Comparison of ENCODE assay signal across 11 cellular contexts in genomic region chr5:16741007-16741406, GRCh38.
DNase-seq lines count a peak whose midpoint lies in the region; ATAC-seq and TF ChIP-seq lines count a peak whose summit lies in the region.
"Had no signal": no experiment of that assay in that cellular context is flagged by ENCODE, and none has a peak within 500 bp of the region (broad histone marks: within the 10 kb centered on the region; RNA-seq: fewer than 3 reads in every experiment).

No MANE protein-coding gene starts in this region.

- H3K36me3 Mint-ChIP-seq in neural progenitor cell, result peaks cover 4% of the 10 kb centered on the region
- H3K36me3 Mint-ChIP-seq in activated T-helper 17 cell treated with anti-CD3 and anti-CD28 coated beads, Interleukin-2, amount 50 U/mL, for 72 hours (ENCODE audit: low read depth), result no peaks in the 10 kb centered on the region

- peaks cover 69% of the 10 kb centered on the region for H3K4me1 Mint-ChIP-seq in neural progenitor cell
- no peaks in the 10 kb centered on the region for H3K4me1 Mint-ChIP-seq in activated T-helper 17 cell treated with anti-CD3 and anti-CD28 coated beads, Interleukin-2, amount 50 U/mL, for 72 hours

- peaks cover 44% of the 10 kb centered on the region for H3K79me2 ChIP-seq in neural progenitor cell (ENCODE audit: low read depth)

- DNase-seq in HAP-1 (ENCODE audit: low spot score in 2 of 2), result peak; percentile 82 to 99
- DNase-seq in RWPE2 (ENCODE audit: low spot score), result no peak
- peak; percentile 69 for DNase-seq in fibroblast of pulmonary artery (ENCODE audit: low read depth)
- peak; percentile 52 for DNase-seq in neural progenitor cell (ENCODE audit: low spot score)
- DNase-seq: CD4-positive, alpha-beta T cell; dermis blood vessel endothelial cell had no signal

- H3K4me3 ChIP-seq in HAP-1, result peak overlapping the region; percentile 54
- H3K4me3 ChIP-seq in RWPE2 (ENCODE audit: severe bottlenecking), result no peak overlapping the region
- peak overlapping the region; percentile 4 for H3K4me3 ChIP-seq in fibroblast of pulmonary artery (replicated peaks; ENCODE audit: low read depth, low read length)
- H3K4me3 ChIP-seq in neural progenitor cell, result peak overlapping the region; percentile 49

- peak overlapping the region; percentile 90 for H3K4me3 Mint-ChIP-seq in neural progenitor cell
- H3K4me3 Mint-ChIP-seq in activated T-helper 17 cell treated with anti-CD3 and anti-CD28 coated beads, Interleukin-2, amount 50 U/mL, for 72 hours, result no peak overlapping the region
- H3K4me3 Mint-ChIP-seq: CD4-positive, alpha-beta T cell had no signal

- H3F3A ChIP-seq in neural progenitor cell (ENCODE audit: low read depth), result peaks cover 81% of the 10 kb centered on the region

- H3K36me3 ChIP-seq in HAP-1 (replicated peaks), result peaks cover 8% of the 10 kb centered on the region
- peaks cover 29% of the 10 kb centered on the region for H3K36me3 ChIP-seq in RWPE2 (ENCODE audit: low read depth)
- no peaks in the 10 kb centered on the region for H3K36me3 ChIP-seq in neural progenitor cell

- no peaks in the 10 kb centered on the region for H3K9me3 Mint-ChIP-seq in neural progenitor cell
- no peaks in the 10 kb centered on the region for H3K9me3 Mint-ChIP-seq in activated T-helper 17 cell treated with anti-CD3 and anti-CD28 coated beads, Interleukin-2, amount 50 U/mL, for 72 hours
- H3K9me3 Mint-ChIP-seq: CD4-positive, alpha-beta T cell had no signal

- no peak overlapping the region for H3K27ac ChIP-seq in RWPE2 (ENCODE audit: poor library complexity, severe bottlenecking)
- H3K27ac ChIP-seq in neural progenitor cell, result peak overlapping the region; percentile 94
- H3K27ac ChIP-seq: KMS-11 had no signal

- H3K27me3 ChIP-seq in HAP-1 (ENCODE audit: low read depth) (no peaks in the 10 kb centered on the region), RWPE2 (ENCODE audit: insufficient read depth, poor library complexity, severe bottlenecking) (no peaks in the 10 kb centered on the region), neural progenitor cell (no peaks in the 10 kb centered on the region)

- no peak overlapping the region for H2AFZ ChIP-seq in neural progenitor cell (replicated peaks)

- H3K9me3 ChIP-seq in HAP-1 (no peaks in the 10 kb centered on the region), RWPE2 (ENCODE audit: severe bottlenecking) (no peaks in the 10 kb centered on the region), neural progenitor cell (ENCODE audit: low read depth) (no peaks in the 10 kb centered on the region)

- peaks cover 7% of the 10 kb centered on the region for H4K20me1 ChIP-seq in neural progenitor cell (ENCODE audit: low read depth)

- H3K27ac Mint-ChIP-seq in neural progenitor cell, result peak overlapping the region; percentile 97
- H3K27ac Mint-ChIP-seq in activated T-helper 17 cell treated with anti-CD3 and anti-CD28 coated beads, Interleukin-2, amount 50 U/mL, for 72 hours, result no peak overlapping the region
- H3K27ac Mint-ChIP-seq: CD4-positive, alpha-beta T cell had no signal

- H3K27me3 Mint-ChIP-seq in neural progenitor cell (ENCODE audit: insufficient read depth, low read depth), result no peaks in the 10 kb centered on the region
- peaks cover 39% of the 10 kb centered on the region for H3K27me3 Mint-ChIP-seq in activated T-helper 17 cell treated with anti-CD3 and anti-CD28 coated beads, Interleukin-2, amount 50 U/mL, for 72 hours

- H3K4me1 ChIP-seq in HAP-1 (peaks cover 52% of the 10 kb centered on the region), RWPE2 (ENCODE audit: insufficient read depth, poor library complexity, severe bottlenecking) (peaks cover 31% of the 10 kb centered on the region), neural progenitor cell (peaks cover 58% of the 10 kb centered on the region)

- TF ChIP-seq CTCF in RWPE2 (IDR thresholded peaks at IDR 0.05; ENCODE audit: poor library complexity, severe bottlenecking), result peak; percentile 13
- no peak for TF ChIP-seq CTCF in fibroblast of pulmonary artery (IDR thresholded peaks at IDR 0.05; ENCODE audit: low read length, missing control alignments)
- peak; percentile 19 for TF ChIP-seq CTCF in neural progenitor cell (IDR thresholded peaks at IDR 0.05)

- in situ Hi-C loops in HAP-1 (cut with MboI; ENCODE audit: low sequenced_read_pairs), result no loop called here

- ATAC-seq in RWPE2 (ENCODE audit: low read depth) (peak; percentile 45; the same call in 2 of the 3 replicates), HG02610 (IDR thresholded peaks at IDR 0.05; ENCODE audit: unreplicated experiment) (no peak), HG02798 (IDR thresholded peaks at IDR 0.05; ENCODE audit: poor library complexity, unreplicated experiment) (no peak), GM18511 (IDR thresholded peaks at IDR 0.05; ENCODE audit: unreplicated experiment) (no peak)
- no peak for ATAC-seq in activated T-helper 17 cell treated with anti-CD3 and anti-CD28 coated beads, Interleukin-2, amount 50 U/mL, for 72 hours (replicated peaks)

- no peak overlapping the region for H3K9ac ChIP-seq in neural progenitor cell
- H3K9ac ChIP-seq: KMS-11 had no signal

- peak overlapping the region; percentile 75 for H3K4me2 ChIP-seq in neural progenitor cell
- H3K4me2 ChIP-seq: KMS-11 had no signal
